12 cellular contexts compared by ENCODE assay signal in genomic region chr5:139301766-139302499, GRCh38. TPM values are rescaled to one million over a fixed set of nuclear protein-coding genes. Genes with fewer than 3 reads are reported as not detected.
A peak's percentile ranks its signal among the peaks of the same experiment; 100 is the strongest.
DNase-seq lines count a peak whose midpoint lies in the region; ATAC-seq, FAIRE-seq and TF ChIP-seq lines count a peak whose summit lies in the region.
"Had no signal": no experiment of that assay in that cellular context is flagged by ENCODE, and none has a peak within 500 bp of the region (broad histone marks: within the 10 kb centered on the region; RNA-seq: fewer than 3 reads in every experiment).

No MANE protein-coding gene starts in this region.

- H3K27me3 Mint-ChIP-seq in central memory CD8-positive, alpha-beta T cell = no peaks in the 10 kb centered on the region

- H3K79me2 ChIP-seq in OCI-LY1 (ENCODE audit: insufficient read depth, low read length) (peaks cover 100% of the 10 kb centered on the region), parathyroid adenoma (peaks cover 81% of the 10 kb centered on the region)

- ATAC-seq in central memory CD8-positive, alpha-beta T cell (replicated peaks; ENCODE audit: extremely low read depth, poor library complexity, severe bottlenecking) = no peak
- ATAC-seq in HG02870 (IDR thresholded peaks at IDR 0.05; ENCODE audit: unreplicated experiment) (no peak), left cardiac atrium (no peak)

- H3K9ac ChIP-seq in OCI-LY1 (ENCODE audit: low read length) (no peak overlapping the region), parathyroid adenoma (no peak overlapping the region)

- H2AFZ ChIP-seq in OCI-LY1 (ENCODE audit: low read length) (no peak overlapping the region), parathyroid adenoma (no peak overlapping the region)

- H3K27me3 ChIP-seq in OCI-LY1 (ENCODE audit: insufficient read depth, low read length) = no peaks in the 10 kb centered on the region
- no peaks in the 10 kb centered on the region for H3K27me3 ChIP-seq in parathyroid adenoma (ENCODE audit: control insufficient read depth, insufficient read depth, low read length)
- H3K27me3 ChIP-seq: sigmoid colon had no signal

- H3K4me2 ChIP-seq in OCI-LY1 (ENCODE audit: low read length) = peak overlapping the region; percentile 24; the same call in 1 of the 2 replicates
- peak overlapping the region; percentile 32 for H3K4me2 ChIP-seq in parathyroid adenoma (ENCODE audit: low read length)

- H4K20me1 ChIP-seq in OCI-LY1 (ENCODE audit: insufficient read depth, low read length) = peaks cover 19% of the 10 kb centered on the region; the same call in 1 of the 2 replicates

- peaks cover 13% of the 10 kb centered on the region; the same call in 1 of the 2 replicates for H3K36me3 ChIP-seq in OCI-LY1 (ENCODE audit: insufficient read depth, low read length)
- no peaks in the 10 kb centered on the region for H3K36me3 ChIP-seq in parathyroid adenoma (ENCODE audit: control insufficient read depth, insufficient read depth, low read length)
- H3K36me3 ChIP-seq: sigmoid colon had no signal

- peak overlapping the region; percentile 51 for H3K4me3 Mint-ChIP-seq in central memory CD8-positive, alpha-beta T cell

- TF ChIP-seq POLR2A in GM12891 (IDR thresholded peaks at IDR 0.05; ENCODE audit: low read depth, low read length) = no peak

- H3K4me3 ChIP-seq in OCI-LY1 (ENCODE audit: low read depth, low read length, poor library complexity, severe bottlenecking) = no peak overlapping the region
- no peak overlapping the region for H3K4me3 ChIP-seq in parathyroid adenoma (ENCODE audit: low read depth, low read length)
- H3K4me3 ChIP-seq: sigmoid colon had no signal

- H3K9me2 ChIP-seq in OCI-LY1 (ENCODE audit: low read depth, low read length) = no peaks in the 10 kb centered on the region

- H3K4me1 ChIP-seq in OCI-LY1 (ENCODE audit: insufficient read depth, low read length, severe bottlenecking) = peaks cover 93% of the 10 kb centered on the region
- peaks cover 48% of the 10 kb centered on the region for H3K4me1 ChIP-seq in parathyroid adenoma

- peak overlapping the region; percentile 32 for H3K27ac Mint-ChIP-seq in central memory CD8-positive, alpha-beta T cell (ENCODE audit: low read depth)

- H3K4me1 Mint-ChIP-seq in central memory CD8-positive, alpha-beta T cell = peaks cover 84% of the 10 kb centered on the region

- DNase-seq in GM12891 (ENCODE audit: insufficient read length, low spot score) (no peak), HPDE6-E6E7 (ENCODE audit: extremely low spot score) (no peak), left cardiac atrium (no peak)
- no peak for DNase-seq in central memory CD8-positive, alpha-beta T cell (ENCODE audit: low spot score in 2 of 2)
- DNase-seq: H7, KG1, NCI-H1694, NCI-H774, sigmoid colon had no signal

- no peaks in the 10 kb centered on the region for H3K9me3 ChIP-seq in OCI-LY1 (ENCODE audit: low read length)
- no peaks in the 10 kb centered on the region for H3K9me3 ChIP-seq in parathyroid adenoma (ENCODE audit: control insufficient read depth, low read length)
- H3K9me3 ChIP-seq: sigmoid colon had no signal

- no peaks in the 10 kb centered on the region for H3F3A ChIP-seq in OCI-LY1 (ENCODE audit: insufficient read depth, low read length)

- H3K27ac ChIP-seq in OCI-LY1 (ENCODE audit: low read depth, low read length, poor library complexity, severe bottlenecking) (no peak overlapping the region), parathyroid adenoma (no peak overlapping the region)

- FAIRE-seq in GM12891 (lab: Jason Lieb, UNC) = peak; percentile 38

- TF ChIP-seq CTCF in OCI-LY1 (IDR thresholded peaks at IDR 0.05; ENCODE audit: low read length) (no peak), parathyroid adenoma (IDR thresholded peaks at IDR 0.05) (no peak)

- intact Hi-C loops in left cardiac atrium (cut with DNase I) = no loop called here

- no peaks in the 10 kb centered on the region for H3K9me3 Mint-ChIP-seq in central memory CD8-positive, alpha-beta T cell

- H3K36me3 Mint-ChIP-seq in central memory CD8-positive, alpha-beta T cell (ENCODE audit: insufficient read depth) = peaks cover 20% of the 10 kb centered on the region

TF ChIP-seq in GM12891, 5 proteins besides CTCF, POLR2A, EP300 and RAD21:
- TF ChIP-seq SPI1 (IDR thresholded peaks at IDR 0.05; ENCODE audit: low read depth, low read length) (no peak), PAX5 (IDR thresholded peaks at IDR 0.05; ENCODE audit: insufficient read depth, low read length, severe bottlenecking) (no peak), TAF1 (IDR thresholded peaks at IDR 0.05; ENCODE audit: low read depth, low read length) (no peak), POU2F2 (IDR thresholded peaks at IDR 0.05; ENCODE audit: low read depth, low read length) (no peak), POLR2AphosphoS5 (IDR thresholded peaks at IDR 0.05; ENCODE audit: low read depth, low read length) (no peak)

RNA-seq across cellular contexts. Expression of gene MATR3, which starts 8.4 kb away (rescaled TPM):
- 152 TPM for polyA plus RNA-seq in GM12891 (2012; ENCODE audit: low read depth, missing spikeins)
- total RNA-seq in left cardiac atrium = 100 to 1,000 TPM; 104 to 162 TPM

RNA-seq across cellular contexts. Expression of gene PAIP2, which starts 39.7 kb away (rescaled TPM):
- polyA plus RNA-seq in GM12891 (2012; ENCODE audit: low read depth, missing spikeins) = 128 TPM
- 100 to 1,000 TPM; 108 to 123 TPM for total RNA-seq in left cardiac atrium
